ENCODE assay signal across 9 cellular contexts in the genomic region with DNA sequence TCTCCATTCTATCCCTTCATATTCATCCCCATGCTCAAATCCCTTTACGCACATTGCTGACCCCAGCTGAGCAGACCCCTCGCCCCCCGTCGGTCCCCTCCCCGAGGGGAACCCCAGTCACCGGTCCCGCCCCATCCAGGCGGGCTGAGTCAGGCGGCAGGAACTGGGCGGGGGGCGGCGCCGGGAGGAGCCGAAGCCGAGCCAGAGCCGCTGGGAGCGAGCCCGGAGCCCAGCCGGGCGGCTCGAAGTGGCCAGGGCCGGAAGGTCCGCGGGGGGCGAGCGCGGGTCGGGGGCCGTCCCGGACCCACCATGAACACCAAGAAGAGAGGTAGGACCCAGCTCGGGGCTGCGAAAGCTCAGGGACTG. TPM values are rescaled to one million over a fixed set of nuclear protein-coding genes. Genes with fewer than 3 reads are reported as not detected.
A peak's percentile ranks its signal among the peaks of the same experiment; 100 is the strongest.
DNase-seq lines count a peak whose midpoint lies in the region; ATAC-seq and TF ChIP-seq lines count a peak whose summit lies in the region.
"Had no signal": no experiment of that assay in that cellular context is flagged by ENCODE, and none has a peak within 500 bp of the region (broad histone marks: within the 10 kb centered on the region; RNA-seq: fewer than 3 reads in every experiment).

No MANE protein-coding gene starts in this region.

- DNase-seq in ELF-1 (ENCODE audit: low read depth, low spot score), result peak; percentile 73
- DNase-seq in activated T-cell treated with anti-CD3 and anti-CD28 coated beads for 4 hours, result peak; percentile 42
- peak; percentile 80 for DNase-seq in upper lobe of right lung
- no peak for DNase-seq in D341Med (ENCODE audit: low spot score)

- H3K4me1 ChIP-seq in HUES48 (ENCODE audit: control insufficient read depth, insufficient read depth, low read length) (peaks cover 3% of the 10 kb centered on the region; the same call in 1 of the 2 replicates), esophagus (ENCODE audit: control insufficient read depth in 2 of 2, insufficient read depth in 2 of 2, low read length in 1 of 2) (peaks cover 7% of the 10 kb centered on the region in 2 donors), muscle layer of duodenum (ENCODE audit: control insufficient read depth in 1 of 2, insufficient read depth in 2 of 2, low read length in 2 of 2) (peaks cover 4 to 18% of the 10 kb centered on the region in 2 donors), upper lobe of right lung (peaks cover 35% of the 10 kb centered on the region)

- intact Hi-C loops in upper lobe of right lung (cut with DNase I), result no loop called here

- H3K9me3 ChIP-seq in HUES48 (ENCODE audit: control insufficient read depth, insufficient read depth, low read length) (no peaks in the 10 kb centered on the region), esophagus (ENCODE audit: control insufficient read depth in 2 of 2, insufficient read depth in 1 of 2, low read depth in 1 of 2, low read length in 1 of 2) (peaks cover 0 to 2% of the 10 kb centered on the region in 2 donors), muscle layer of duodenum (ENCODE audit: control insufficient read depth in 1 of 2, low read length in 2 of 2) (no peaks in the 10 kb centered on the region), upper lobe of right lung (no peaks in the 10 kb centered on the region)

- 1 to 2% methylated on average over 28 to 32 of the region's 32 CpGs for WGBS in esophagus, 2 donors

- H3K4me3 ChIP-seq in HUES48 (ENCODE audit: low read depth, low read length) (peak overlapping the region; percentile 66), esophagus (ENCODE audit: low read depth in 1 of 2, low read length in 2 of 2) (peak overlapping the region; percentile 70), muscle layer of duodenum (ENCODE audit: low read depth in 1 of 2, low read length in 2 of 2) (peak overlapping the region; percentile 39 to 73), upper lobe of right lung (peak overlapping the region; percentile 69)

- ATAC-seq in upper lobe of right lung (peak; percentile 63), HG03469 (IDR thresholded peaks at IDR 0.05; ENCODE audit: unreplicated experiment) (no peak)

- H3K27me3 ChIP-seq in HUES48 (ENCODE audit: control insufficient read depth, insufficient read depth, low read length) (peaks cover 84% of the 10 kb centered on the region), esophagus (ENCODE audit: control insufficient read depth in 1 of 2, insufficient read depth in 2 of 2, low read length in 2 of 2) (no peaks in the 10 kb centered on the region), muscle layer of duodenum (ENCODE audit: low read depth, low read length) (no peaks in the 10 kb centered on the region), upper lobe of right lung (no peaks in the 10 kb centered on the region)

- no peak for TF ChIP-seq CTCF in upper lobe of right lung (IDR thresholded peaks at IDR 0.05)

- H3K36me3 ChIP-seq in HUES48 (ENCODE audit: control insufficient read depth, insufficient read depth, low read length) (0 out of 2 replicates have a peak, but pooled peaks cover 4% of the 10 kb centered on the region), esophagus (ENCODE audit: control insufficient read depth in 2 of 2, insufficient read depth in 2 of 2, low read length in 1 of 2) (peaks cover 6 to 21% of the 10 kb centered on the region in 2 donors), muscle layer of duodenum (ENCODE audit: control insufficient read depth in 1 of 2, insufficient read depth in 2 of 2, low read length in 2 of 2) (peaks cover 26% of the 10 kb centered on the region in 2 donors), upper lobe of right lung (peaks cover 33% of the 10 kb centered on the region)

- H3K27ac ChIP-seq in HUES48 (ENCODE audit: low read depth, low read length) (peak overlapping the region; percentile 36), esophagus (ENCODE audit: low read depth in 2 of 2, low read length in 1 of 2) (peak overlapping the region; percentile 63 to 81), muscle layer of duodenum (ENCODE audit: low read length) (peak overlapping the region; percentile 31), upper lobe of right lung (peak overlapping the region; percentile 90)

- peak overlapping the region; percentile 22; the same call in 1 of the 2 replicates for H3K9ac ChIP-seq in HUES48 (ENCODE audit: low read depth, low read length)

RNA-seq across cellular contexts. Expression of gene RIPOR1, which starts 8.6 kb away (rescaled TPM):
- polyA plus RNA-seq in esophagus, result 10 to 100 TPM; 12.7 to 14.9 TPM
- total RNA-seq in upper lobe of right lung, result 133 TPM

RNA-seq across cellular contexts. Expression of gene CTCF, which starts 25.1 kb away (rescaled TPM):
- polyA plus RNA-seq in esophagus, result 10 to 100 TPM; 16.9 to 21.3 TPM
- total RNA-seq in upper lobe of right lung, result 36.0 TPM

RNA-seq across cellular contexts. Expression of gene AGRP, which starts 53.9 kb away (rescaled TPM):
- polyA plus RNA-seq in esophagus, result not detected
- 4.9 TPM for total RNA-seq in upper lobe of right lung
- total RNA-seq: HT1080 had no signal

RNA-seq across cellular contexts. Expression of gene ATP6V0D1, which starts 56.3 kb away (rescaled TPM):
- polyA plus RNA-seq in esophagus, result 10 to 100 TPM; 17.0 to 78.1 TPM
- total RNA-seq in upper lobe of right lung, result 143 TPM

Comparison
In these comparisons a context has a peak if more than half of its experiments do, and no peak if none do; other contexts are left out.
1. H3K27ac ChIP-seq: peak in every context shown above with its lines; median percentile 90 in upper lobe of right lung; 72 in esophagus; 36 in HUES48; 31 in muscle layer of duodenum.